Comparison of ENCODE assay signal across 23 cellular contexts in the genomic region with DNA sequence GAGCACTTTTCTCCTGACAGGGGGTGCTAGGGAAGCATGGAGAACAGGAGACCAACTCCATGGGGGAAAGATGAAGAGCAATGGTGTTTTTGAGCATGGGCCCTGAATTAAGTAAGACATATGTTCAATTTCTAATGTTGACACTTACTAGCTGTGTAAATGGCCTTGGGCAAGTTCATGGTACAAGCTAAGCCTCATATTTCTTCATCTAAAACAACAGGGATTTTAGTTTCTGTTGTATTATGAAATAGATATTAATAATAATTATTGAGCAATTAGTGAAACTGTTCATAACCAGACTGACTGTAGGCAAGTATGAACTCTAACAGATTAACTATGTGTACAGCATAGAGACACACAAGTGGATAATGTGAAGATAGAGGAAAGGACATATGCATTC.
DNase-seq lines count a peak whose midpoint lies in the region; ATAC-seq, FAIRE-seq and TF ChIP-seq lines count a peak whose summit lies in the region.
"Had no signal": no experiment of that assay in that cellular context is flagged by ENCODE, and none has a peak within 500 bp of the region (broad histone marks: within the 10 kb centered on the region; RNA-seq: fewer than 3 reads in every experiment).

No MANE protein-coding gene starts in this region.

- no peak for TF ChIP-seq CTCF in RWPE2 (IDR thresholded peaks at IDR 0.05; ENCODE audit: poor library complexity, severe bottlenecking)
- no peak for TF ChIP-seq CTCF in bronchial epithelial cell (IDR thresholded peaks at IDR 0.05; ENCODE audit: insufficient read depth, low read length, severe bottlenecking)

- intact Hi-C loops in CD4-positive, alpha-beta memory T cell (cut with micrococcal nuclease), result no loop called here
- intact Hi-C loops in right cardiac atrium (cut with DNase I), result no loop called here

- no peak overlapping the region for H3K27ac Mint-ChIP-seq in CD4-positive, alpha-beta memory T cell
- H3K27ac Mint-ChIP-seq: CD14-positive monocyte; CD4-positive, CD25-positive, alpha-beta regulatory T cell; CD8-positive, alpha-beta T cell had no signal

- no peak for FAIRE-seq in bronchial epithelial cell (lab: Jason Lieb, UNC)
- FAIRE-seq: A204.1, D721Med, G401.6, GM12891, GM19239 had no signal

- POLR2A ChIA-PET in CD4-positive, alpha-beta memory T cell (lab: Charles Lee; ENCODE audit: partially characterized antibody), result no interaction called here

- peak; percentile 21; the same call in 1 of the 3 replicates for ATAC-seq in RWPE2 (ENCODE audit: low read depth)
- ATAC-seq in esophagus mucosa, result peak; percentile 85
- no peak for ATAC-seq in right cardiac atrium
- ATAC-seq: CD8-positive, alpha-beta T cell had no signal

- H3K9me3 ChIP-seq in RWPE2 (ENCODE audit: severe bottlenecking) (no peaks in the 10 kb centered on the region), right cardiac atrium (ENCODE audit: control insufficient read depth, low read length) (no peaks in the 10 kb centered on the region)
- no peaks in the 10 kb centered on the region for H3K9me3 ChIP-seq in CD4-positive, alpha-beta memory T cell (ENCODE audit: control insufficient read depth in 1 of 2, low read length in 2 of 2)
- H3K9me3 ChIP-seq: BE2C, Caco-2 had no signal

- H3K27me3 Mint-ChIP-seq in CD4-positive, alpha-beta memory T cell, result no peaks in the 10 kb centered on the region
- H3K27me3 Mint-ChIP-seq: CD4-positive, CD25-positive, alpha-beta regulatory T cell had no signal

- DNase-seq in RWPE2 (ENCODE audit: low spot score), result no peak
- peak; percentile 79 for DNase-seq in bronchial epithelial cell (ENCODE audit: low read depth)
- DNase-seq in CD4-positive, alpha-beta memory T cell, result no peak
- DNase-seq in dedifferentiated amniotic fluid mesenchymal stem cell (ENCODE audit: extremely low spot score), result no peak
- DNase-seq in right cardiac atrium, result no peak
- DNase-seq: 8988T; ACHN; BE2C; C1 segment of cervical spinal cord; Caco-2; Calu3; CD4-positive, CD25-positive, alpha-beta regulatory T cell; CD8-positive, alpha-beta T cell; DMS79 treated with DMSO at 0.1 percent for 48 hours; GF-D8 had no signal

- no peaks in the 10 kb centered on the region for H3K36me3 Mint-ChIP-seq in CD4-positive, alpha-beta memory T cell
- H3K36me3 Mint-ChIP-seq: CD14-positive monocyte; CD4-positive, CD25-positive, alpha-beta regulatory T cell; CD8-positive, alpha-beta T cell had no signal

- H3K9me3 Mint-ChIP-seq in CD4-positive, alpha-beta memory T cell, result peaks cover 0 to 20% (median 9%) of the 10 kb centered on the region in 8 donors

- H3K27ac ChIP-seq in RWPE2 (ENCODE audit: poor library complexity, severe bottlenecking) (no peak overlapping the region), right cardiac atrium (ENCODE audit: low read length) (no peak overlapping the region)
- no peak overlapping the region for H3K27ac ChIP-seq in CD4-positive, alpha-beta memory T cell (ENCODE audit: low read depth, low read length)
- H3K27ac ChIP-seq: BLaER1 had no signal

- H3K27me3 ChIP-seq in RWPE2 (ENCODE audit: insufficient read depth, poor library complexity, severe bottlenecking), result no peaks in the 10 kb centered on the region
- H3K27me3 ChIP-seq in bronchial epithelial cell (ENCODE audit: control insufficient read depth, insufficient read depth, low read length), result no peaks in the 10 kb centered on the region
- H3K27me3 ChIP-seq in CD4-positive, alpha-beta memory T cell (ENCODE audit: insufficient read depth, low read length), result no peaks in the 10 kb centered on the region
- H3K27me3 ChIP-seq in right cardiac atrium (ENCODE audit: control insufficient read depth, insufficient read depth), result no peaks in the 10 kb centered on the region
- H3K27me3 ChIP-seq: BE2C, BLaER1 had no signal

- CTCF ChIA-PET in CD4-positive, alpha-beta memory T cell (lab: Charles Lee; ENCODE audit: partially characterized antibody), result no interaction called here

- no peaks in the 10 kb centered on the region for H3K36me3 ChIP-seq in RWPE2 (ENCODE audit: low read depth)
- no peaks in the 10 kb centered on the region for H3K36me3 ChIP-seq in bronchial epithelial cell (ENCODE audit: control insufficient read depth, insufficient read depth, low read length)
- H3K36me3 ChIP-seq in CD4-positive, alpha-beta memory T cell (ENCODE audit: insufficient read depth, low read length), result no peaks in the 10 kb centered on the region
- H3K36me3 ChIP-seq: BE2C, BLaER1 had no signal

- H3K4me1 Mint-ChIP-seq in CD4-positive, alpha-beta memory T cell, result no peaks in the 10 kb centered on the region
- H3K4me1 Mint-ChIP-seq: CD14-positive monocyte; CD4-positive, CD25-positive, alpha-beta regulatory T cell had no signal

- H3K4me1 ChIP-seq in RWPE2 (ENCODE audit: insufficient read depth, poor library complexity, severe bottlenecking), result peaks cover 15% of the 10 kb centered on the region
- no peaks in the 10 kb centered on the region for H3K4me1 ChIP-seq in CD4-positive, alpha-beta memory T cell (ENCODE audit: insufficient read depth, low read length)
- H3K4me1 ChIP-seq in right cardiac atrium (ENCODE audit: control insufficient read depth, insufficient read depth, low read length), result no peaks in the 10 kb centered on the region
- H3K4me1 ChIP-seq: BE2C, Caco-2 had no signal

- H3K4me3 ChIP-seq in RWPE2 (ENCODE audit: severe bottlenecking) (no peak overlapping the region), bronchial epithelial cell (ENCODE audit: low read depth, low read length) (no peak overlapping the region), right cardiac atrium (ENCODE audit: low read length) (no peak overlapping the region)
- no peak overlapping the region for H3K4me3 ChIP-seq in CD4-positive, alpha-beta memory T cell (ENCODE audit: low read length in 2 of 2)
- H3K4me3 ChIP-seq: BLaER1 had no signal

- H3K4me3 Mint-ChIP-seq in CD4-positive, alpha-beta memory T cell, result no peak overlapping the region
- H3K4me3 Mint-ChIP-seq: CD14-positive monocyte; CD4-positive, CD25-positive, alpha-beta regulatory T cell; CD8-positive, alpha-beta T cell had no signal

Comparison
In these comparisons a context has a peak if more than half of its experiments do, and no peak if none do; other contexts are left out.
1. ATAC-seq: peak in RWPE2 (single experiment) and esophagus mucosa (single experiment); none in right cardiac atrium (0 of 2).